In genomic region chr1:206960676-206961386, GRCh38 we compare ENCODE assay signal across 23 cellular contexts. TPM values are rescaled to one million over a fixed set of nuclear protein-coding genes. Genes with fewer than 3 reads are reported as not detected.
"Had no signal": no experiment of that assay in that cellular context is flagged by ENCODE, and none has a peak within 500 bp of the region (broad histone marks: within the 10 kb centered on the region; RNA-seq: fewer than 3 reads in every experiment).

No MANE protein-coding gene starts in this region.

- H3K27ac ChIP-seq: brain microvascular endothelial cell, colonic mucosa, foreskin keratinocyte, left lung, vagina had no signal

- H3K4me1 ChIP-seq: vagina had no signal

- FAIRE-seq: kidney had no signal

- H3K27me3 ChIP-seq: colonic mucosa, foreskin keratinocyte, left lung, vagina had no signal

- H3K9me3 ChIP-seq: colonic mucosa, left lung, vagina had no signal

- ATAC-seq: activated CD8-positive, alpha-beta T cell treated with anti-CD3 and anti-CD28 coated beads, Interleukin-2, amount 10 ng/mL, durations not matched to agents 7 days and 5 days; activated T-cell treated with anti-CD3 and anti-CD28 coated beads, Interleukin-2, amount 50 U/mL, for 4 hours; left lung had no signal

- DNase-seq: activated CD4-positive, alpha-beta T cell treated with anti-CD3 and anti-CD28 coated beads, Interleukin-2, amount 10 ng/mL, durations not matched to agents 24 days and 14 days; activated CD8-positive, alpha-beta T cell treated with anti-CD3 and anti-CD28 coated beads, Interleukin-2, amount 10 ng/mL, durations not matched to agents 7 days and 5 days; activated naive CD4-positive, alpha-beta T cell treated with anti-CD3 and anti-CD28 coated beads, Interleukin-2, amount 50 U/mL, for 16 hours; activated T-cell treated with anti-CD3 and anti-CD28 coated beads, Interleukin-2, amount 50 U/mL, for 4 hours; aorta; brain microvascular endothelial cell; colonic mucosa; glutamatergic neuron; kidney; left lung; retina; stimulated activated CD4-positive, alpha-beta T cell treated with anti-CD3 and anti-CD28 coated beads, Interleukin-2, amount 100 ng/mL, for 24 hours; trophoblast cell had no signal

- H3K4me3 ChIP-seq: colonic mucosa, left lung, vagina had no signal

- H3K36me3 ChIP-seq: brain microvascular endothelial cell, colonic mucosa, left lung, vagina had no signal

RNA-seq across cellular contexts. Expression of gene FCAMR, which starts 9.4 kb away (rescaled TPM):
- total RNA-seq: activated CD4-positive, alpha-beta T cell treated with anti-CD3 and anti-CD28 coated beads, Interleukin-2, amount 10 ng/mL, durations not matched to agents 24 days and 14 days; activated CD8-positive, alpha-beta T cell treated with anti-CD3 and anti-CD28 coated beads, Interleukin-2, amount 10 ng/mL, durations not matched to agents 7 days and 5 days; activated T-cell treated with anti-CD3 and anti-CD28 coated beads, Interleukin-2, amount 50 U/mL, for 4 hours; aorta; fibroblast of lung; foreskin keratinocyte; left lung; lung microvascular endothelial cell; myocyte; omental fat pad; posterior vena cava; temporal lobe; vagina had no signal
- polyA plus RNA-seq: aorta, fibroblast of lung, foreskin keratinocyte, neural cell had no signal

RNA-seq across cellular contexts. Expression of gene PIGR, which starts 14.6 kb away (rescaled TPM):
- total RNA-seq: activated CD4-positive, alpha-beta T cell treated with anti-CD3 and anti-CD28 coated beads, Interleukin-2, amount 10 ng/mL, durations not matched to agents 24 days and 14 days; activated CD8-positive, alpha-beta T cell treated with anti-CD3 and anti-CD28 coated beads, Interleukin-2, amount 10 ng/mL, durations not matched to agents 7 days and 5 days; fibroblast of lung; foreskin keratinocyte; lung microvascular endothelial cell; myocyte had no signal
- polyA plus RNA-seq: fibroblast of lung, foreskin keratinocyte, neural cell had no signal

RNA-seq across cellular contexts. Expression of gene FCMR, which starts 39.1 kb away (rescaled TPM):
- total RNA-seq: epithelial cell of proximal tubule, lung microvascular endothelial cell, myocyte had no signal
- polyA plus RNA-seq: neural cell had no signal
